ENCODE assay signal across 34 cellular contexts in the genomic region with DNA sequence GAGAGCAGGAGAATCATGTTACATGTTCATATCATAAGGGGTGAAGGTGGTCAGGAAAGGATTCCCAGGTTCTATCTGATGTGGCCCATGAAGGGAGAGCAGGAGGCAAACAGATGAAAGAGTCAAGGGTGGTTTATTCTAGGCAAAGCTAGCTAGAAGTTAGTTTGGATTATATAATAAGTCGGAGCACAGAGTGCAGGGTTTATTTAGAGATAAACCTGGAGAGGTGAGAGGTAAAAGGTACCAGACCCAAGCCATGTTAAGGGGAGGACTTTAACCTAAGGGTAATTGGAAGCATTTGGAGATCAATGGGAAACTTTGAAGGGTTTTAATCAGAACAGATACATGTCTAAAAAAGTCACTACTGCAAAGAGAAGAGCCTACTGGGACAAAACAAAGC.
"Had no signal": no experiment of that assay in that cellular context is flagged by ENCODE, and none has a peak within 500 bp of the region (broad histone marks: within the 10 kb centered on the region; RNA-seq: fewer than 3 reads in every experiment).

No MANE protein-coding gene starts in this region.

- H3K36me3 ChIP-seq: MG63 had no signal

- H3K27ac ChIP-seq: KMS-11 had no signal

- H3K4me3 ChIP-seq: MG63 had no signal

- H3K9me3 ChIP-seq: MG63 had no signal

- H3K9ac ChIP-seq: KMS-11 had no signal

- DNase-seq: Karpas-422, Kasumi-1, MG63, MM.1S, MV-4-11, NCI-H1048, NCI-H1092, NCI-H1092 treated with DMSO at 0.1 percent for 48 hours, NCI-H1105, NCI-H1105 treated with DMSO at 0.1 percent for 48 hours, NCI-H1417, NCI-H1417 treated with DMSO at 0.1 percent for 48 hours, NCI-H1436, NCI-H1436 treated with DMSO at 0.1 percent for 48 hours, NCI-H146, NCI-H1694, NCI-H1694 treated with DMSO at 0.1 percent for 48 hours, NCI-H187, NCI-H187 treated with DMSO at 0.1 percent for 48 hours, NCI-H1930, NCI-H2029, NCI-H2029 treated with DMSO at 0.1 percent for 48 hours, NCI-H2081, NCI-H2081 treated with DMSO at 0.1 percent for 48 hours, NCI-H2107, NCI-H2171, NCI-H2171 treated with DMSO at 0.1 percent for 48 hours, NCI-H2227 treated with DMSO at 0.1 percent for 48 hours, NCI-H226, NCI-H345, NCI-H446, NCI-H446 treated with DMSO at 0.1 percent for 48 hours, NCI-H510A had no signal

- H3K27me3 ChIP-seq: MG63 had no signal
